In genomic region chr19:19525611-19526380, GRCh38 we compare ENCODE assay signal across 1 cellular context.
TF ChIP-seq lines count a peak whose summit lies in the region.

No MANE protein-coding gene starts in this region.

TF ChIP-seq in H1, 55 proteins besides CTCF, POLR2A, EP300 and RAD21:
- TF ChIP-seq RFX5 (IDR thresholded peaks at IDR 0.05; ENCODE audit: borderline replicate concordance, low read depth, low read length) (no peak), POU5F1 (IDR thresholded peaks at IDR 0.05; ENCODE audit: low read depth, low read length) (no peak), CEBPB (IDR thresholded peaks at IDR 0.05; ENCODE audit: low read depth, low read length) (no peak), FOSL1 (IDR thresholded peaks at IDR 0.05; ENCODE audit: insufficient read depth, low read depth, low read length) (no peak), CTBP2 (IDR thresholded peaks at IDR 0.05; ENCODE audit: borderline replicate concordance, insufficient read depth, insufficient read length, low read length) (no peak), GTF2F1 (IDR thresholded peaks at IDR 0.05; ENCODE audit: borderline replicate concordance, low read depth, low read length) (no peak), ASH2L (IDR thresholded peaks at IDR 0.05; ENCODE audit: low read length) (no peak), BCL11A (IDR thresholded peaks at IDR 0.05; ENCODE audit: low read depth in 2 of 2, low read length in 2 of 2) (no peak), KDM5A (IDR thresholded peaks at IDR 0.05; ENCODE audit: low read length) (no peak), TBP (IDR thresholded peaks at IDR 0.05; ENCODE audit: low read depth, low read length) (no peak), ATF3 (IDR thresholded peaks at IDR 0.05; ENCODE audit: insufficient read depth, low read depth, low read length) (no peak), CHD2 (IDR thresholded peaks at IDR 0.05; ENCODE audit: low read length) (no peak), KDM1A (IDR thresholded peaks at IDR 0.05; ENCODE audit: borderline replicate concordance, low read length) (no peak), EZH2 (IDR thresholded peaks at IDR 0.05; ENCODE audit: low read depth, low read length, severe bottlenecking) (no peak), NANOG (IDR thresholded peaks at IDR 0.05; ENCODE audit: insufficient read depth, low read depth, low read length, poor library complexity, severe bottlenecking) (no peak), RBBP5 (IDR thresholded peaks at IDR 0.05; ENCODE audit: borderline replicate concordance, low read depth, low read length) (no peak), MAX (IDR thresholded peaks at IDR 0.05) (no peak), HDAC6 (IDR thresholded peaks at IDR 0.05; ENCODE audit: low read depth, low read length) (no peak)
